16 cellular contexts compared by ENCODE assay signal in the genomic region with DNA sequence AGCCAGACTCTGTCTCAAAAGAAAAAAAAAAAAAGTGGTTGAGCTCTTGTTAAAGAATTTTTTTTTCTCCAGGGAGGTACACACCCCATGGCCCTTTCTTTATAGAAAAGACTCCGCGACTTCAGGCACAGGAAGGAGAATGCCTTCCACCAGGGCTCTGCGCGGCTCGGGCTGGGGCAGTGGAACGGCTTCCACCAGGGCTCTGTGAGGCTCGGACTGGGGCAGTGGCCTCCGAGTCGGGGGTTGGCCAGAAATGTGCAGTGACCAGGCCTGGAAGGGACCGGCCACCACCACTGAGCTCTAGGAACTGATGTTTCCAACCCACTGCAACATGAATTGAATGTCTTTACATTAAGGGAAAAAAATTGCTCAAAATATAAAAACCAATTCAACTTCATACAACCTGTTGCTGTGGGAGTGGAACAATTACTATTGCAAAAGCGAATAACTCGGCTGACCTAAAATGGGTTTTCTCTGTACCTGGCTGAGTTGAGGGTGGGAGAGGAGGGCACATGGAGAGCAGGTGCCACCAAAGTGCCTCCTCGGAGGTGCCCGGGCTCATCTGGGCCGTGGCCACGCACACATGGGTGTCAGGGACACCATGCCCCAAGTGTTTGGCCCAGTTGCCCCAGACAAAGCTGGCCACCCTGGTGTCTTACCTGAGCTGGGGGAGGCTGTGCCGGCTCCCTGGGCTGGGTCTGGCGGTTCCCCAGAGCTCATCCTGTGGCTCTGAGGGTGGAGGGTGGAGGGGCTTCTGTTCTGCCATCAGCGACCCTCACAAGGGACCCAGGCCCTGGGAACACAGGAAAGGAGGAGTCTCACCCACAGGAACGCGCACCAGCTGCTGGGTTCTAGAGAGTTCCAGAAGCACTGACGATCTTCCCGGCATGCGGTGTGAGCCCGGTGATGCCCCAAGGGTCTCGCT. TPM values are rescaled to one million over a fixed set of nuclear protein-coding genes. Genes with fewer than 3 reads are reported as not detected.
DNase-seq lines count a peak whose midpoint lies in the region; ATAC-seq, FAIRE-seq and TF ChIP-seq lines count a peak whose summit lies in the region.
"Had no signal": no experiment of that assay in that cellular context is flagged by ENCODE, and none has a peak within 500 bp of the region (broad histone marks: within the 10 kb centered on the region; RNA-seq: fewer than 3 reads in every experiment).

No MANE protein-coding gene starts in this region.

- H3K27ac Mint-ChIP-seq in H9: peak overlapping the region in 1 of 3 experiments; percentile 57; a peak in 1 of 7 replicates
- H3K27ac Mint-ChIP-seq: CD8-positive, alpha-beta T cell had no signal

- no peak for TF ChIP-seq CTCF in H9 (conservative IDR thresholded peaks at IDR 0.05)
- no peak for TF ChIP-seq CTCF in kidney (IDR thresholded peaks at IDR 0.05; ENCODE audit: borderline replicate concordance, extremely low read depth, insufficient read depth)
- no peak for TF ChIP-seq CTCF in upper lobe of right lung (IDR thresholded peaks at IDR 0.05)

- H2AK5ac ChIP-seq in H9 (ENCODE audit: insufficient read length, low read length): no peak overlapping the region

- no peak overlapping the region; the same call in 1 of the 2 replicates for H3K14ac ChIP-seq in H9 (ENCODE audit: insufficient read depth, low read length)

- no peaks in the 10 kb centered on the region for H3K27me3 ChIP-seq in right cardiac atrium (ENCODE audit: control insufficient read depth, insufficient read depth)
- no peaks in the 10 kb centered on the region for H3K27me3 ChIP-seq in H9 (ENCODE audit: insufficient read depth, low read length)
- H3K27me3 ChIP-seq in upper lobe of right lung: no peaks in the 10 kb centered on the region
- H3K27me3 ChIP-seq: BE2C had no signal

- FAIRE-seq in kidney (lab: Jason Lieb, UNC): no peak
- FAIRE-seq: A204.1, H54 had no signal

- H3K4me3 ChIP-seq in right cardiac atrium (ENCODE audit: low read length) (no peak overlapping the region), kidney (ENCODE audit: low read length in 2 of 2) (no peak overlapping the region), upper lobe of right lung (no peak overlapping the region)

- H3K4me2 ChIP-seq in H9 (ENCODE audit: insufficient read depth, insufficient read length, low read length): no peak overlapping the region

- H2BK20ac ChIP-seq in H9 (ENCODE audit: low read depth, low read length, poor library complexity, severe bottlenecking): no peak overlapping the region

- no peaks in the 10 kb centered on the region for H3K23me2 ChIP-seq in H9 (ENCODE audit: insufficient read length, low read depth, low read length, poor library complexity, severe bottlenecking)

- H3K27me3 Mint-ChIP-seq in H9 (ENCODE audit: low read depth): no peaks in the 10 kb centered on the region; the same call in 1 of the 2 replicates

- no peaks in the 10 kb centered on the region for H3K4me1 Mint-ChIP-seq in H9

- H3K23ac ChIP-seq in H9 (ENCODE audit: insufficient read length, low read depth, low read length): no peak overlapping the region

- no peak overlapping the region for H2BK15ac ChIP-seq in H9 (ENCODE audit: low read depth, low read length)

- H3K27ac ChIP-seq in right cardiac atrium (ENCODE audit: low read length): no peak overlapping the region
- no peak overlapping the region for H3K27ac ChIP-seq in H9 (ENCODE audit: insufficient read length, low read depth, low read length)
- H3K27ac ChIP-seq in kidney (ENCODE audit: low read depth in 2 of 2, low read length in 2 of 2): no peak overlapping the region
- H3K27ac ChIP-seq in upper lobe of right lung: no peak overlapping the region

- no peak overlapping the region for H4K91ac ChIP-seq in H9 (ENCODE audit: insufficient read length, low read depth, low read length)

- no peaks in the 10 kb centered on the region for H3K9me3 ChIP-seq in right cardiac atrium (ENCODE audit: control insufficient read depth, low read length)
- H3K9me3 ChIP-seq in H9 (ENCODE audit: control insufficient read depth, low read depth, low read length): no peaks in the 10 kb centered on the region
- no peaks in the 10 kb centered on the region for H3K9me3 ChIP-seq in kidney (ENCODE audit: control insufficient read depth in 1 of 2, low read length in 2 of 2)
- H3K9me3 ChIP-seq in upper lobe of right lung: no peaks in the 10 kb centered on the region
- H3K9me3 ChIP-seq: BE2C, Caco-2 had no signal

- no peak for ATAC-seq in right cardiac atrium
- ATAC-seq in Right ventricle myocardium inferior: no peak
- ATAC-seq in upper lobe of right lung: no peak
- ATAC-seq in HG02970 (IDR thresholded peaks at IDR 0.05; ENCODE audit: low FRiP score, unreplicated experiment): no peak
- ATAC-seq: CD8-positive, alpha-beta T cell; HepG2 had no signal

- H2AFZ ChIP-seq in H9 (ENCODE audit: low read length): no peak overlapping the region

- peaks cover 1 to 38% (median 28%) of the 10 kb centered on the region in 3 experiments; a peak in 5 of 7 replicates for H3K36me3 Mint-ChIP-seq in H9 (ENCODE audit: insufficient read depth in 1 of 3, low read depth in 3 of 3)
- H3K36me3 Mint-ChIP-seq: CD14-positive monocyte; CD8-positive, alpha-beta T cell had no signal

- no peak overlapping the region for H3K9ac ChIP-seq in H9 (ENCODE audit: extremely low read depth, insufficient read length, low read length)
- H3K9ac ChIP-seq in kidney (ENCODE audit: low read length in 2 of 2): no peak overlapping the region

- no peaks in the 10 kb centered on the region for H4K20me1 ChIP-seq in H9 (ENCODE audit: control insufficient read depth, insufficient read depth, insufficient read length)

- no peak overlapping the region for H2BK120ac ChIP-seq in H9 (ENCODE audit: low read depth, low read length, poor library complexity, severe bottlenecking)

- H2BK5ac ChIP-seq in H9 (ENCODE audit: insufficient read length, low read length): no peak overlapping the region

- intact Hi-C loops in right cardiac atrium (cut with DNase I): no loop called here
- intact Hi-C loops in Right ventricle myocardium inferior (cut with DNase I): no loop called here
- intact Hi-C loops in kidney (cut with DNase I): no loop called here
- intact Hi-C loops in upper lobe of right lung (cut with DNase I): no loop called here

- no peak overlapping the region for H2BK12ac ChIP-seq in H9 (ENCODE audit: insufficient read length, low read depth, low read length)

- H3K9me3 Mint-ChIP-seq in H9: no peaks in the 10 kb centered on the region
- H3K9me3 Mint-ChIP-seq: CD8-positive, alpha-beta T cell had no signal

- H3K36me3 ChIP-seq in kidney (ENCODE audit: control insufficient read depth in 1 of 2, insufficient read depth in 2 of 2, low read length in 2 of 2) (peaks cover 0 to 3% of the 10 kb centered on the region in 2 donors), upper lobe of right lung (no peaks in the 10 kb centered on the region)
- H3K36me3 ChIP-seq: BE2C had no signal

- H3K18ac ChIP-seq in H9 (ENCODE audit: insufficient read length, low read depth, low read length): no peak overlapping the region

- no peak overlapping the region for H4K8ac ChIP-seq in H9 (replicated peaks; ENCODE audit: insufficient read length, low read depth, low read length)

- no peaks in the 10 kb centered on the region for H3K79me2 ChIP-seq in H9 (ENCODE audit: insufficient read depth, low read length)

- 89% methylated on average over 26 of the region's 26 CpGs for WGBS in right cardiac atrium
- WGBS in H9 (ENCODE audit: extremely low coverage, insufficient read length, low lambda C conversion rate): no CpG with 5 or more reads among the region's 26 CpGs

- H4K5ac ChIP-seq in H9 (ENCODE audit: insufficient read length, low read depth, low read length): no peak overlapping the region

- H3K4me1 ChIP-seq in right cardiac atrium (ENCODE audit: control insufficient read depth, insufficient read depth, low read length): peaks cover 6% of the 10 kb centered on the region
- H3K4me1 ChIP-seq in H9 (ENCODE audit: insufficient read depth, low read length): no peaks in the 10 kb centered on the region
- peaks cover 0 to 8% of the 10 kb centered on the region in 2 donors for H3K4me1 ChIP-seq in kidney (ENCODE audit: control insufficient read depth in 1 of 2, insufficient read depth in 1 of 2, low read depth in 1 of 2, low read length in 2 of 2)
- peaks cover 11% of the 10 kb centered on the region for H3K4me1 ChIP-seq in upper lobe of right lung
- H3K4me1 ChIP-seq: BE2C, Caco-2 had no signal

- H3K4ac ChIP-seq in H9 (ENCODE audit: low read depth, low read length): no peak overlapping the region

- H3K4me3 Mint-ChIP-seq in H9: no peak overlapping the region
- H3K4me3 Mint-ChIP-seq: CD14-positive monocyte; CD8-positive, alpha-beta T cell had no signal

- DNase-seq in right cardiac atrium (peak in 2 of 3 donors; percentile 3 to 55), Right ventricle myocardium inferior (ENCODE audit: missing footprints) (no peak), H9 (peak; percentile 21), kidney (peak; percentile 53), upper lobe of right lung (no peak), NCI-H524 treated with DMSO at 0.1 percent for 48 hours (lab: John Stamatoyannopoulos, UW) (no peak)
- DNase-seq: BE2C; Caco-2; CD8-positive, alpha-beta T cell; DMS53; GF-D8 had no signal

- no peak overlapping the region for H3T11ph ChIP-seq in H9 (ENCODE audit: low read length)

- H3K56ac ChIP-seq in H9 (ENCODE audit: insufficient read length, low read depth, low read length): no peak overlapping the region

- H3K79me1 ChIP-seq in H9 (ENCODE audit: insufficient read depth, low read depth, low read length, poor library complexity, severe bottlenecking): no peaks in the 10 kb centered on the region

RNA-seq across cellular contexts. Expression of a gene that starts 29.3 kb away (rescaled TPM):
- total RNA-seq in right cardiac atrium (10 to 100 TPM; 42.7 to 69.1 (median 50.1) TPM), Right ventricle myocardium inferior (97.4 TPM), H9 (2021) (37.9 and 43.9 TPM in 2 replicates), kidney (154 TPM), upper lobe of right lung (64.1 TPM)
- polyA plus RNA-seq in right cardiac atrium (39.2 TPM), kidney (ENCODE audit: insufficient read depth, low read depth, low replicate concordance) (171 TPM)

RNA-seq across cellular contexts. Expression of a gene that starts 32.4 kb away (rescaled TPM):
- total RNA-seq in right cardiac atrium: 1 to 10 TPM; 2.1 to 2.9 (median 2.7) TPM
- polyA plus RNA-seq in right cardiac atrium: 2.7 TPM
- 1.6 TPM for total RNA-seq in Right ventricle myocardium inferior
- 12.8 and 13.5 TPM in 2 replicates for total RNA-seq in H9 (2021)
- total RNA-seq in kidney: 12.1 TPM
- polyA plus RNA-seq in kidney (ENCODE audit: insufficient read depth, low read depth, low replicate concordance): 114 TPM
- total RNA-seq in upper lobe of right lung: 7.8 TPM

Comparison
In these comparisons a context has a peak if more than half of its experiments do, and no peak if none do; other contexts are left out.
1. DNase-seq: peak in right cardiac atrium (2 of 3), H9 (single experiment) and kidney (single experiment); none in Right ventricle myocardium inferior (single experiment), upper lobe of right lung (single experiment) and NCI-H524 treated with DMSO at 0.1 percent for 48 hours (single experiment).